Comparison of ENCODE assay signal across 24 cellular contexts in genomic region chr20:39246436-39246835, GRCh38.
"Had no signal": no experiment of that assay in that cellular context is flagged by ENCODE, and none has a peak within 500 bp of the region (broad histone marks: within the 10 kb centered on the region; RNA-seq: fewer than 3 reads in every experiment).

No MANE protein-coding gene starts in this region.

- ATAC-seq: Right ventricle myocardium inferior, SK-N-SH treated with all-trans-retinoic acid at 6 μM for 48 hours had no signal

- H3K27me3 ChIP-seq: Peyer's patch had no signal

- H3K36me3 ChIP-seq: Peyer's patch, SJCRH30 had no signal

- H3K27ac ChIP-seq: HL-60, PC-9, Peyer's patch, SJCRH30 had no signal

- H3K4me1 ChIP-seq: Peyer's patch, SJCRH30 had no signal

- DNase-seq: Karpas-422, KBM-7, MM.1S, NCI-H1092 treated with DMSO at 0.1 percent for 48 hours, NCI-H1436, NCI-H187, NCI-H2029, NCI-H2081 treated with DMSO at 0.1 percent for 48 hours, NCI-H2171, NCI-H226, NCI-H446, NCI-H510A, NCI-H524 treated with DMSO at 0.1 percent for 48 hours, NCI-H69, NCI-H774, OCI-M1, PC-9, Peyer's patch, SHP77 treated with DMSO at 0.1 percent for 48 hours, SJCRH30 had no signal

- H3K9me3 ChIP-seq: Peyer's patch, SJCRH30 had no signal

- H3K4me3 ChIP-seq: PC-9, Peyer's patch, SJCRH30 had no signal

- H2AFZ ChIP-seq: PC-9 had no signal

- H3K4me3 Mint-ChIP-seq: IgD-negative memory B cell had no signal

- H3K4me2 ChIP-seq: PC-9 had no signal
